ENCODE assay signal across 12 cellular contexts in genomic region chr2:86039178-86039962, GRCh38.
DNase-seq lines count a peak whose midpoint lies in the region; ATAC-seq and TF ChIP-seq lines count a peak whose summit lies in the region.
"Had no signal": no experiment of that assay in that cellular context is flagged by ENCODE, and none has a peak within 500 bp of the region (broad histone marks: within the 10 kb centered on the region; RNA-seq: fewer than 3 reads in every experiment).

No MANE protein-coding gene starts in this region.

- no peak for ATAC-seq in CD4-positive, CD25-positive, alpha-beta regulatory T cell (ENCODE audit: low read depth in 2 of 2)
- ATAC-seq in GM21515 (IDR thresholded peaks at IDR 0.05; ENCODE audit: unreplicated experiment) (no peak), GM18520 (IDR thresholded peaks at IDR 0.05; ENCODE audit: unreplicated experiment) (no peak)

- TF ChIP-seq CTCF in KMS-11 (conservative IDR thresholded peaks at IDR 0.05; ENCODE audit: low read depth, low read length) (no peak), ascending aorta (IDR thresholded peaks at IDR 0.05) (no peak), neutrophil (IDR thresholded peaks at IDR 0.05) (no peak), GM13976 (IDR thresholded peaks at IDR 0.05; ENCODE audit: borderline replicate concordance, control extremely low read depth, extremely low read depth, insufficient read depth, missing control alignments) (no peak)

- H3K36me3 ChIP-seq in CD4-positive, CD25-positive, alpha-beta regulatory T cell (ENCODE audit: control insufficient read depth, insufficient read depth, low read length) = peaks cover 18% of the 10 kb centered on the region
- H3K36me3 ChIP-seq in KMS-11 (ENCODE audit: insufficient read depth) (no peaks in the 10 kb centered on the region), ascending aorta (peaks cover 29 to 53% of the 10 kb centered on the region in 2 donors), neutrophil (no peaks in the 10 kb centered on the region)

- peaks cover 19 to 78% (median 54%) of the 10 kb centered on the region in 4 donors for H3K4me1 Mint-ChIP-seq in CD4-positive, CD25-positive, alpha-beta regulatory T cell

- no peaks in the 10 kb centered on the region for H3K9me3 ChIP-seq in CD4-positive, CD25-positive, alpha-beta regulatory T cell (ENCODE audit: control insufficient read depth in 2 of 2, low read length in 2 of 2)
- no peaks in the 10 kb centered on the region for H3K9me3 ChIP-seq in ascending aorta
- no peaks in the 10 kb centered on the region for H3K9me3 ChIP-seq in neutrophil
- H3K9me3 ChIP-seq: thoracic aorta had no signal

- no peaks in the 10 kb centered on the region for H3K27me3 Mint-ChIP-seq in CD4-positive, CD25-positive, alpha-beta regulatory T cell

- peaks cover 66% of the 10 kb centered on the region for H3K4me1 ChIP-seq in CD4-positive, CD25-positive, alpha-beta regulatory T cell (ENCODE audit: control insufficient read depth, insufficient read depth, low read length, poor library complexity, severe bottlenecking)
- peaks cover 96% of the 10 kb centered on the region for H3K4me1 ChIP-seq in KMS-11 (ENCODE audit: low read depth, poor library complexity, severe bottlenecking)
- peaks cover 22 to 28% of the 10 kb centered on the region in 2 donors for H3K4me1 ChIP-seq in ascending aorta
- H3K4me1 ChIP-seq in neutrophil (ENCODE audit: control insufficient read depth in 1 of 2, insufficient read depth in 1 of 2, low read depth in 1 of 2, low read length in 1 of 2) = peaks cover 43 to 47% of the 10 kb centered on the region in 2 experiments

- H3K79me2 ChIP-seq in KMS-11 (ENCODE audit: insufficient read depth, low read depth) = no peaks in the 10 kb centered on the region

- H3K4me2 ChIP-seq in KMS-11 = peak overlapping the region; percentile 95

- peak overlapping the region; percentile 95 to 98 (median 98) for H3K27ac Mint-ChIP-seq in CD4-positive, CD25-positive, alpha-beta regulatory T cell

- H3K36me3 Mint-ChIP-seq in CD4-positive, CD25-positive, alpha-beta regulatory T cell = peaks cover 18% of the 10 kb centered on the region

- intact Hi-C loops in ascending aorta (cut with DNase I) = loop anchor here (2.0 to 5.0 kb wide), 2 partner anchors 33 to 42 kb away; no protein-coding TSS in a partner anchor

- no peak overlapping the region for H3K4me3 ChIP-seq in CD4-positive, CD25-positive, alpha-beta regulatory T cell (ENCODE audit: low read depth, low read length)
- H3K4me3 ChIP-seq in KMS-11 (IDR thresholded peaks at IDR 0.05; ENCODE audit: insufficient read depth, low read depth, low read length) = no peak overlapping the region
- H3K4me3 ChIP-seq in ascending aorta = no peak overlapping the region
- no peak overlapping the region for H3K4me3 ChIP-seq in neutrophil (ENCODE audit: low read depth in 1 of 2, low read length in 1 of 2)
- H3K4me3 ChIP-seq: thoracic aorta had no signal

- no peaks in the 10 kb centered on the region for H3K27me3 ChIP-seq in CD4-positive, CD25-positive, alpha-beta regulatory T cell (ENCODE audit: control insufficient read depth, insufficient read depth, low read length)
- H3K27me3 ChIP-seq in KMS-11 (ENCODE audit: insufficient read depth, low read depth) (no peaks in the 10 kb centered on the region), ascending aorta (no peaks in the 10 kb centered on the region), neutrophil (no peaks in the 10 kb centered on the region)

- in situ Hi-C loops in GM13976 (cut with MboI; ENCODE audit: low sequenced_read_pairs, unreplicated experiment) = no loop called here

- H4K20me1 ChIP-seq in KMS-11 (ENCODE audit: insufficient read depth) = no peaks in the 10 kb centered on the region

- DNase-seq in CD4-positive, CD25-positive, alpha-beta regulatory T cell = no peak
- DNase-seq in ascending aorta (ENCODE audit: low spot score in 2 of 2) = peak in 1 of 2 donors; percentile 49
- no peak for DNase-seq in NCI-H748 treated with DMSO at 0.1 percent for 48 hours (lab: John Stamatoyannopoulos, UW)
- DNase-seq in GM13976 (ENCODE audit: low spot score) = no peak
- DNase-seq: NCI-H510A; nucleus accumbens; stimulated activated CD4-positive, alpha-beta T cell treated with anti-CD3 and anti-CD28 coated beads, Interleukin-4, amount 100 ng/mL, for 24 hours had no signal

- peak overlapping the region in 3 of 4 donors; percentile 33 to 82 (median 70) for H3K4me3 Mint-ChIP-seq in CD4-positive, CD25-positive, alpha-beta regulatory T cell

- H2AFZ ChIP-seq in KMS-11 (ENCODE audit: low read depth) = no peak overlapping the region

- peak overlapping the region; percentile 87 for H3K27ac ChIP-seq in CD4-positive, CD25-positive, alpha-beta regulatory T cell (ENCODE audit: insufficient read depth, low read length, poor library complexity, severe bottlenecking)
- peak overlapping the region; percentile 99 for H3K27ac ChIP-seq in KMS-11
- peak overlapping the region; percentile 8 to 89 for H3K27ac ChIP-seq in ascending aorta
- H3K27ac ChIP-seq in neutrophil = peak overlapping the region; percentile 96

- peaks cover 0 to 3% (median 0%) of the 10 kb centered on the region in 7 donors for H3K9me3 Mint-ChIP-seq in CD4-positive, CD25-positive, alpha-beta regulatory T cell

- peak overlapping the region; percentile 80; the same call in 1 of the 2 replicates for H3K9ac ChIP-seq in KMS-11

Comparison
In these comparisons a context has a peak if more than half of its experiments do, and no peak if none do; other contexts are left out.
1. H3K27ac ChIP-seq: peak in every context shown above with its lines; median percentile 99 in KMS-11; 96 in neutrophil; 87 in CD4-positive, CD25-positive, alpha-beta regulatory T cell; 48 in ascending aorta.